In the genomic region with DNA sequence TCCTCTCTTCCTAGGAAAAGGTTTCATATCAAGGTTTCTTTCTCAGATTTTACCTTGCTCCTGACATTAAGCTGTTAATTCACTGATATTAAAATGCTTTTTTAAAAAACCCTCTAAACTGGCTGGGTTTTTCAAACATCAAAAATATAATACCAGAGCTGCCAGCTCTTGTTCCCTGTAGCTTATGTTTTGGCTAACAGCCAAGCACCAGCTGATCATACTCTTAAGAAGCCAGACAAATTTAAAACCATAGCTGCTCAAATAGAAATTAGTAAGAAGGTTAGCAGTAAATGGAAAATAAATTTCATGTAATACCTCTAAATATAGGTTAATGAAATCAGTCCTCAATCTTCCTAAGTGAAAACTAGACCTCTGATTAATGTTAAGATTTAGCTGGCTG, we compare ENCODE assay signal across 19 cellular contexts.
DNase-seq lines count a peak whose midpoint lies in the region; ATAC-seq and TF ChIP-seq lines count a peak whose summit lies in the region.
"Had no signal": no experiment of that assay in that cellular context is flagged by ENCODE, and none has a peak within 500 bp of the region (broad histone marks: within the 10 kb centered on the region; RNA-seq: fewer than 3 reads in every experiment).

No MANE protein-coding gene starts in this region.

- no peaks in the 10 kb centered on the region for H3K27me3 ChIP-seq in neural cell (ENCODE audit: insufficient read depth, low read depth, low read length)
- H3K27me3 ChIP-seq in uterus: no peaks in the 10 kb centered on the region
- no peaks in the 10 kb centered on the region for H3K27me3 ChIP-seq in osteoblast (ENCODE audit: insufficient read depth, low read length)
- H3K27me3 ChIP-seq: dorsolateral prefrontal cortex had no signal

- peaks cover 32% of the 10 kb centered on the region for H3K4me1 Mint-ChIP-seq in brain
- H3K4me1 Mint-ChIP-seq in stimulated activated effector memory CD8-positive, alpha-beta T cell treated with anti-CD3 and anti-CD28 coated beads, Interleukin-12 subunit alpha, Interleukin-12 subunit beta, amount 100 ng/mL, for 72 hours: no peaks in the 10 kb centered on the region
- H3K4me1 Mint-ChIP-seq: activated B cell treated with CpG ODN at 0.5 μM for 24 hours had no signal

- H3K4me2 ChIP-seq in neural cell (ENCODE audit: low read length): no peak overlapping the region
- H3K4me2 ChIP-seq in osteoblast (ENCODE audit: insufficient read depth, low read length): no peak overlapping the region

- H3K79me2 ChIP-seq in neural cell (replicated peaks; ENCODE audit: insufficient read depth, low read length): no peaks in the 10 kb centered on the region
- H3K79me2 ChIP-seq in osteoblast (ENCODE audit: insufficient read depth, low read length): no peaks in the 10 kb centered on the region

- H3K27me3 Mint-ChIP-seq in brain: peaks cover 3% of the 10 kb centered on the region
- H3K27me3 Mint-ChIP-seq: activated B cell treated with CpG ODN at 0.5 μM for 24 hours had no signal

- no peaks in the 10 kb centered on the region for H3F3A ChIP-seq in neural cell (ENCODE audit: insufficient read depth, low read length, poor library complexity, severe bottlenecking)

- H3K36me3 ChIP-seq in neural cell (ENCODE audit: insufficient read depth, low read length) (no peaks in the 10 kb centered on the region), uterus (no peaks in the 10 kb centered on the region), osteoblast (ENCODE audit: insufficient read depth, low read length) (no peaks in the 10 kb centered on the region)
- H3K36me3 ChIP-seq: left ventricle myocardium inferior had no signal

- no peaks in the 10 kb centered on the region for H4K20me1 ChIP-seq in neural cell (ENCODE audit: insufficient read depth)
- no peaks in the 10 kb centered on the region for H4K20me1 ChIP-seq in osteoblast (ENCODE audit: insufficient read depth, low read length)

- H3K4me1 ChIP-seq in uterus: no peaks in the 10 kb centered on the region
- no peaks in the 10 kb centered on the region for H3K4me1 ChIP-seq in osteoblast (ENCODE audit: insufficient read depth, low read length)

- TF ChIP-seq CTCF in brain (conservative IDR thresholded peaks at IDR 0.05): no peak
- TF ChIP-seq CTCF in neural cell (IDR thresholded peaks at IDR 0.05; ENCODE audit: poor library complexity, severe bottlenecking): no peak
- no peak for TF ChIP-seq CTCF in uterus (IDR thresholded peaks at IDR 0.05)
- TF ChIP-seq CTCF in osteoblast (IDR thresholded peaks at IDR 0.05; ENCODE audit: extremely low read depth, low read depth, low read length): no peak

- no peak for ATAC-seq in GM18909 (IDR thresholded peaks at IDR 0.05; ENCODE audit: poor library complexity, unreplicated experiment)
- ATAC-seq in stimulated activated effector memory CD8-positive, alpha-beta T cell treated with anti-CD3 and anti-CD28 coated beads, Interleukin-12 subunit alpha, Interleukin-12 subunit beta, amount 100 ng/mL, for 72 hours: no peak
- ATAC-seq: psoas muscle had no signal

- H3K9me3 ChIP-seq in neural cell (ENCODE audit: low read length) (no peaks in the 10 kb centered on the region), uterus (no peaks in the 10 kb centered on the region), osteoblast (ENCODE audit: low read depth, low read length) (no peaks in the 10 kb centered on the region)
- H3K9me3 ChIP-seq: psoas muscle had no signal

- no peaks in the 10 kb centered on the region for H3K36me3 Mint-ChIP-seq in brain
- H3K36me3 Mint-ChIP-seq in stimulated activated effector memory CD8-positive, alpha-beta T cell treated with anti-CD3 and anti-CD28 coated beads, Interleukin-12 subunit alpha, Interleukin-12 subunit beta, amount 100 ng/mL, for 72 hours: no peaks in the 10 kb centered on the region

- DNase-seq in HT-29 (ENCODE audit: low spot score): peak; percentile 7
- peak; percentile 17 for DNase-seq in NCI-H2081 treated with DMSO at 0.1 percent for 48 hours (lab: John Stamatoyannopoulos, UW)
- DNase-seq in stimulated activated effector memory CD8-positive, alpha-beta T cell treated with anti-CD3 and anti-CD28 coated beads, Interleukin-12 subunit alpha, Interleukin-12 subunit beta, amount 100 ng/mL, for 72 hours (ENCODE audit: low spot score in 2 of 2): no peak
- DNase-seq in uterus: no peak
- no peak for DNase-seq in osteoblast (ENCODE audit: insufficient read length, low spot score, missing footprints)
- DNase-seq: activated B cell treated with CpG ODN at 0.5 μM for 24 hours; activated effector memory CD4-positive, alpha-beta T cell treated with anti-CD3 and anti-CD28 coated beads, Interleukin-2, amount 50 U/mL, for 16 hours; aorta; dorsolateral prefrontal cortex; GM23248; KBM-7; left ventricle myocardium inferior; NCI-H1092 treated with DMSO at 0.1 percent for 48 hours; psoas muscle; T-helper 1 cell had no signal

- no peak overlapping the region for H3K9ac ChIP-seq in neural cell (ENCODE audit: low read length)
- H3K9ac ChIP-seq: GM23248 had no signal

- H2AFZ ChIP-seq in neural cell (ENCODE audit: low read depth, low read length) (no peak overlapping the region), osteoblast (ENCODE audit: low read length) (no peak overlapping the region)
- H2AFZ ChIP-seq: GM23248 had no signal

- peak overlapping the region in 3 of 5 experiments; percentile 84 to 95 (median 84) for H3K27ac Mint-ChIP-seq in brain
- H3K27ac Mint-ChIP-seq in stimulated activated effector memory CD8-positive, alpha-beta T cell treated with anti-CD3 and anti-CD28 coated beads, Interleukin-12 subunit alpha, Interleukin-12 subunit beta, amount 100 ng/mL, for 72 hours: no peak overlapping the region
- H3K27ac Mint-ChIP-seq: activated B cell treated with CpG ODN at 0.5 μM for 24 hours had no signal

- H3K4me3 ChIP-seq in neural cell (ENCODE audit: low read length) (no peak overlapping the region), uterus (no peak overlapping the region), osteoblast (ENCODE audit: insufficient read depth, low read length) (no peak overlapping the region)
- H3K4me3 ChIP-seq: dorsolateral prefrontal cortex, GM23248, left ventricle myocardium inferior, psoas muscle had no signal

- peaks cover 6 to 14% (median 10%) of the 10 kb centered on the region in 5 experiments for H3K9me3 Mint-ChIP-seq in brain
- H3K9me3 Mint-ChIP-seq in stimulated activated effector memory CD8-positive, alpha-beta T cell treated with anti-CD3 and anti-CD28 coated beads, Interleukin-12 subunit alpha, Interleukin-12 subunit beta, amount 100 ng/mL, for 72 hours: peaks cover 4% of the 10 kb centered on the region

- no peak overlapping the region for H3K4me3 Mint-ChIP-seq in brain
- no peak overlapping the region for H3K4me3 Mint-ChIP-seq in stimulated activated effector memory CD8-positive, alpha-beta T cell treated with anti-CD3 and anti-CD28 coated beads, Interleukin-12 subunit alpha, Interleukin-12 subunit beta, amount 100 ng/mL, for 72 hours
- H3K4me3 Mint-ChIP-seq: activated B cell treated with CpG ODN at 0.5 μM for 24 hours had no signal

- no peak for TF ChIP-seq POLR2A in uterus (IDR thresholded peaks at IDR 0.05)

- TF ChIP-seq RAD21 in neural cell (conservative IDR thresholded peaks at IDR 0.05): no peak

- no peaks in the 10 kb centered on the region for H3K9me2 ChIP-seq in neural cell (ENCODE audit: insufficient read depth, low read length)

- intact Hi-C loops in uterus (cut with DNase I; ENCODE audit: low total_unique reads): no loop called here

- no peak for TF ChIP-seq EP300 in neural cell (conservative IDR thresholded peaks at IDR 0.05; ENCODE audit: poor library complexity, severe bottlenecking)

- H3K27ac ChIP-seq in neural cell (ENCODE audit: low read length) (peak overlapping the region; percentile 38), uterus (no peak overlapping the region), osteoblast (ENCODE audit: low read depth, low read length) (no peak overlapping the region)
- H3K27ac ChIP-seq: dorsolateral prefrontal cortex, GM23248, left ventricle myocardium inferior, psoas muscle, RWPE1 had no signal

TF ChIP-seq in neural cell, 6 proteins besides CTCF, POLR2A, EP300 and RAD21:
- TF ChIP-seq REST (IDR thresholded peaks at IDR 0.05; ENCODE audit: borderline replicate concordance): no peak
- TF ChIP-seq POLR2AphosphoS5 (IDR thresholded peaks at IDR 0.05): no peak
- no peak for TF ChIP-seq SMC3 (conservative IDR thresholded peaks at IDR 0.05; ENCODE audit: poor library complexity)
- TF ChIP-seq TAF1 (IDR thresholded peaks at IDR 0.05; ENCODE audit: low read depth): no peak
- TF ChIP-seq EZH2 (IDR thresholded peaks at IDR 0.05; ENCODE audit: borderline replicate concordance, insufficient read depth, low read length, poor library complexity, severe bottlenecking): no peak
- TF ChIP-seq MXI1 (conservative IDR thresholded peaks at IDR 0.05; ENCODE audit: poor library complexity, severe bottlenecking): no peak

Comparison
In these comparisons a context has a peak if more than half of its experiments do, and no peak if none do; other contexts are left out.
1. DNase-seq: peak in HT-29 (single experiment) and NCI-H2081 treated with DMSO at 0.1 percent for 48 hours (single experiment); none in stimulated activated effector memory CD8-positive, alpha-beta T cell treated with anti-CD3 and anti-CD28 coated beads, Interleukin-12 subunit alpha, Interleukin-12 subunit beta, amount 100 ng/mL, for 72 hours (0 of 2), uterus (0 of 2) and osteoblast (single experiment).